ENCODE assay signal across 1 cellular context in the genomic region with DNA sequence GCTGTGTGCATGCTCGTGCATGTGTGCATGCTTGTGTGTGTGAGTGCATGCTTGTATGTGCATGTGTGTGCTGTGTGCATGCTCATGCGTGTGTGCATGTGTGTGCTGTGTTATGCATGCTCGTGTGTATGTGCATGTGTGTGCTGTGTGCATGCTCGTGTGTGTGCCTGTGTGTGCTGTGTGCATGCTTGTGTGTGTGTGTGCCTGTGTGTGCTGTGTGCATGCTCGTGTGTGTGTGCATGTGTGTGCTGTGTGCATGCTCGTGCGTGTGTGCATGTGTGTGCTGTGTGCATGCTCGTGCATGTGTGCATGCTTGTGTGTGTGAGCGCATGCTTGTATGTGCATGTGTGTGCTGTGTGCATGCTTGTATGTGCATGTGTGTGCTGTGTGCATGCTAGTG.
TF ChIP-seq lines count a peak whose summit lies in the region.

No MANE protein-coding gene starts in this region.

TF ChIP-seq in HEK293, 187 proteins besides CTCF, POLR2A, EP300 and RAD21:
- TF ChIP-seq BCL11B (tag by site-specific recombination; IDR thresholded peaks at IDR 0.05; ENCODE audit: low read depth), result no peak
- TF ChIP-seq, protein P1, sequence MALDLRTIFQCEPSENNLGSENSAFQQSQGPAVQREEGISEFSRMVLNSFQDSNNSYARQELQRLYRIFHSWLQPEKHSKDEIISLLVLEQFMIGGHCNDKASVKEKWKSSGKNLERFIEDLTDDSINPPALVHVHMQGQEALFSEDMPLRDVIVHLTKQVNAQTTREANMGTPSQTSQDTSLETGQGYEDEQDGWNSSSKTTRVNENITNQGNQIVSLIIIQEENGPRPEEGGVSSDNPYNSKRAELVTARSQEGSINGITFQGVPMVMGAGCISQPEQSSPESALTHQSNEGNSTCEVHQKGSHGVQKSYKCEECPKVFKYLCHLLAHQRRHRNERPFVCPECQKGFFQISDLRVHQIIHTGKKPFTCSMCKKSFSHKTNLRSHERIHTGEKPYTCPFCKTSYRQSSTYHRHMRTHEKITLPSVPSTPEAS (tag by site-specific recombination; IDR thresholded peaks at IDR 0.05), result peak; percentile 95
- TF ChIP-seq, protein P2, sequence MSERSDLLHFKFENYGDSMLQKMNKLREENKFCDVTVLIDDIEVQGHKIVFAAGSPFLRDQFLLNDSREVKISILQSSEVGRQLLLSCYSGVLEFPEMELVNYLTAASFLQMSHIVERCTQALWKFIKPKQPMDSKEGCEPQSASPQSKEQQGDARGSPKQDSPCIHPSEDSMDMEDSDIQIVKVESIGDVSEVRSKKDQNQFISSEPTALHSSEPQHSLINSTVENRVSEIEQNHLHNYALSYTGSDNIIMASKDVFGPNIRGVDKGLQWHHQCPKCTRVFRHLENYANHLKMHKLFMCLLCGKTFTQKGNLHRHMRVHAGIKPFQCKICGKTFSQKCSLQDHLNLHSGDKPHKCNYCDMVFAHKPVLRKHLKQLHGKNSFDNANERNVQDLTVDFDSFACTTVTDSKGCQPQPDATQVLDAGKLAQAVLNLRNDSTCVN (tag by site-specific recombination; optimal IDR thresholded peaks at IDR 0.05), result peak; percentile 22
